In genomic region chr3:9812870-9813483, GRCh38 we compare ENCODE assay signal across 2 cellular contexts.
TF ChIP-seq lines count a peak whose summit lies in the region.

No MANE protein-coding gene starts in this region.

TF ChIP-seq in HEK293, 187 proteins besides CTCF, POLR2A, EP300 and RAD21:
- no peak for TF ChIP-seq ZBTB17 (tag by site-specific recombination; IDR thresholded peaks at IDR 0.05)
- TF ChIP-seq, protein P1, sequence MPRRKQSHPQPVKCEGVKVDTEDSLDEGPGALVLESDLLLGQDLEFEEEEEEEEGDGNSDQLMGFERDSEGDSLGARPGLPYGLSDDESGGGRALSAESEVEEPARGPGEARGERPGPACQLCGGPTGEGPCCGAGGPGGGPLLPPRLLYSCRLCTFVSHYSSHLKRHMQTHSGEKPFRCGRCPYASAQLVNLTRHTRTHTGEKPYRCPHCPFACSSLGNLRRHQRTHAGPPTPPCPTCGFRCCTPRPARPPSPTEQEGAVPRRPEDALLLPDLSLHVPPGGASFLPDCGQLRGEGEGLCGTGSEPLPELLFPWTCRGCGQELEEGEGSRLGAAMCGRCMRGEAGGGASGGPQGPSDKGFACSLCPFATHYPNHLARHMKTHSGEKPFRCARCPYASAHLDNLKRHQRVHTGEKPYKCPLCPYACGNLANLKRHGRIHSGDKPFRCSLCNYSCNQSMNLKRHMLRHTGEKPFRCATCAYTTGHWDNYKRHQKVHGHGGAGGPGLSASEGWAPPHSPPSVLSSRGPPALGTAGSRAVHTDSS (tag by site-specific recombination; IDR thresholded peaks at IDR 0.05), result peak; percentile 67; the same call in 1 of the 2 replicates

TF ChIP-seq in K562, 482 proteins besides CTCF, POLR2A, EP300 and RAD21:
- TF ChIP-seq ZNF324 (CRISPR knock-in tag; IDR thresholded peaks at IDR 0.05) (no peak), ZNF24 (IDR thresholded peaks at IDR 0.05) (no peak), HMGN3 (IDR thresholded peaks at IDR 0.05; ENCODE audit: borderline replicate concordance, extremely low read depth, insufficient read length, low read depth, low read length) (no peak), ZC3H4 (CRISPR knock-in tag; IDR thresholded peaks at IDR 0.05; ENCODE audit: borderline replicate concordance) (0 out of 2 replicates have a peak, but pooled peaks have one; percentile 41), SIRT6 (IDR thresholded peaks at IDR 0.05; ENCODE audit: low read depth, low read length) (no peak), KDM1A (IDR thresholded peaks at IDR 0.05) (no peak), STAG1 (CRISPR knock-in tag; IDR thresholded peaks at IDR 0.05; ENCODE audit: borderline replicate concordance) (0 out of 2 replicates have a peak, but pooled peaks have one; percentile 23), ADNP (tag; IDR thresholded peaks at IDR 0.05) (no peak), RBM34 (IDR thresholded peaks at IDR 0.05; ENCODE audit: borderline replicate concordance, insufficient read depth, low read length) (no peak), POLR2AphosphoS2 (IDR thresholded peaks at IDR 0.05; ENCODE audit: low read length) (peak; percentile 60; the same call in 1 of the 2 replicates), BRCA1 (IDR thresholded peaks at IDR 0.05) (no peak), BRCA1 (CRISPR knock-in tag; IDR thresholded peaks at IDR 0.05) (0 out of 2 replicates have a peak, but pooled peaks have one; percentile 57)
- TF ChIP-seq, protein P2, sequence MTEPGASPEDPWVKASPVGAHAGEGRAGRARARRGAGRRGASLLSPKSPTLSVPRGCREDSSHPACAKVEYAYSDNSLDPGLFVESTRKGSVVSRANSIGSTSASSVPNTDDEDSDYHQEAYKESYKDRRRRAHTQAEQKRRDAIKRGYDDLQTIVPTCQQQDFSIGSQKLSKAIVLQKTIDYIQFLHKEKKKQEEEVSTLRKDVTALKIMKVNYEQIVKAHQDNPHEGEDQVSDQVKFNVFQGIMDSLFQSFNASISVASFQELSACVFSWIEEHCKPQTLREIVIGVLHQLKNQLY (CRISPR knock-in tag; conservative IDR thresholded peaks at IDR 0.05), result no peak
